In genomic region chr10:60446855-60447254, GRCh38 we compare ENCODE assay signal across 13 cellular contexts. TPM values are rescaled to one million over a fixed set of nuclear protein-coding genes. Genes with fewer than 3 reads are reported as not detected.
DNase-seq lines count a peak whose midpoint lies in the region; ATAC-seq, FAIRE-seq and TF ChIP-seq lines count a peak whose summit lies in the region.
"Had no signal": no experiment of that assay in that cellular context is flagged by ENCODE, and none has a peak within 500 bp of the region (broad histone marks: within the 10 kb centered on the region; RNA-seq: fewer than 3 reads in every experiment).

No MANE protein-coding gene starts in this region.

- FAIRE-seq in small intestine (lab: Jason Lieb, UNC), result no peak
- FAIRE-seq: HTR-8/SVneo had no signal

- no peak for DNase-seq in activated CD4-positive, alpha-beta T cell treated with anti-CD3 and anti-CD28 coated beads for 36 hours
- DNase-seq in activated CD4-positive, alpha-beta T cell treated with anti-CD3 and anti-CD28 coated beads for 1 hour, result no peak
- DNase-seq in Panc1 (ENCODE audit: low read depth, low spot score) (no peak), small intestine (peak; percentile 29), vagina (ENCODE audit: extremely low spot score in 2 of 2) (no peak), amniotic stem cell (lab: John Stamatoyannopoulos, UW) (no peak)
- DNase-seq: activated CD4-positive, alpha-beta T cell treated with anti-CD3 and anti-CD28 coated beads, Interleukin-2, amount 50 U/mL, for 1 hour; GOT3; NCI-H526 treated with DMSO at 0.1 percent for 48 hours had no signal

- no peak overlapping the region for H3K4me3 Mint-ChIP-seq in activated CD4-positive, alpha-beta T cell treated with anti-CD3 and anti-CD28 coated beads for 36 hours

- no peaks in the 10 kb centered on the region for H3K9me3 ChIP-seq in Panc1 (ENCODE audit: control insufficient read depth, insufficient read depth, low read depth, low read length)
- no peaks in the 10 kb centered on the region for H3K9me3 ChIP-seq in small intestine (ENCODE audit: control insufficient read depth, low read depth)
- no peaks in the 10 kb centered on the region for H3K9me3 ChIP-seq in vagina

- H3K27ac Mint-ChIP-seq in activated CD4-positive, alpha-beta T cell treated with anti-CD3 and anti-CD28 coated beads for 36 hours, result peak overlapping the region; percentile 68

- POLR2A ChIA-PET in activated CD4-positive, alpha-beta T cell treated with anti-CD3 and anti-CD28 coated beads for 36 hours (lab: Charles Lee), result interaction anchor here (1.6 kb wide), 1 partner anchor 331 kb away, joined by 3 read pairs; the partner anchor contains the start of gene CDK1
- POLR2A ChIA-PET in Panc1 (lab: Charles Lee), result no interaction called here

- no peaks in the 10 kb centered on the region for H3K36me3 ChIP-seq in Panc1 (ENCODE audit: control insufficient read depth, insufficient read depth, low read length)
- H3K36me3 ChIP-seq in small intestine (ENCODE audit: control insufficient read depth in 2 of 2, insufficient read depth in 2 of 2, low read length in 2 of 2), result no peaks in the 10 kb centered on the region
- H3K36me3 ChIP-seq in vagina, result no peaks in the 10 kb centered on the region
- H3K36me3 ChIP-seq: cardiac muscle cell had no signal

- peak overlapping the region; percentile 40; the same call in 1 of the 2 replicates for H3K27ac ChIP-seq in Panc1 (ENCODE audit: low read length)
- H3K27ac ChIP-seq in small intestine (ENCODE audit: low read depth in 1 of 2, low read length in 1 of 2), result no peak overlapping the region
- H3K27ac ChIP-seq in vagina, result no peak overlapping the region
- H3K27ac ChIP-seq: cardiac muscle cell had no signal

- no peak for TF ChIP-seq POLR2A in vagina (IDR thresholded peaks at IDR 0.05)

- ATAC-seq in activated CD4-positive, alpha-beta T cell treated with anti-CD3 and anti-CD28 coated beads for 36 hours, result peak; percentile 81
- ATAC-seq in Panc1 (no peak), esophagus mucosa (peak; percentile 89), GM21390 (IDR thresholded peaks at IDR 0.05; ENCODE audit: unreplicated experiment) (no peak)

- peaks cover 24% of the 10 kb centered on the region for H3K4me1 Mint-ChIP-seq in activated CD4-positive, alpha-beta T cell treated with anti-CD3 and anti-CD28 coated beads for 36 hours

- H3K4me1 ChIP-seq in Panc1 (ENCODE audit: control insufficient read depth, insufficient read depth, low read length) (peaks cover 13% of the 10 kb centered on the region), small intestine (ENCODE audit: control insufficient read depth in 2 of 2, insufficient read depth in 1 of 2, low read depth in 1 of 2, low read length in 1 of 2) (no peaks in the 10 kb centered on the region), vagina (peaks cover 20% of the 10 kb centered on the region)

- TF ChIP-seq CTCF in Panc1 (IDR thresholded peaks at IDR 0.05), result no peak
- TF ChIP-seq CTCF in vagina (IDR thresholded peaks at IDR 0.05), result no peak

- H3K4me3 ChIP-seq in Panc1 (ENCODE audit: low read depth in 2 of 2, low read length in 2 of 2) (no peak overlapping the region), small intestine (ENCODE audit: low read depth in 1 of 2, low read length in 2 of 2) (no peak overlapping the region), vagina (no peak overlapping the region)
- H3K4me3 ChIP-seq: cardiac muscle cell had no signal

- peaks cover 2% of the 10 kb centered on the region for H3K36me3 Mint-ChIP-seq in activated CD4-positive, alpha-beta T cell treated with anti-CD3 and anti-CD28 coated beads for 36 hours (ENCODE audit: low read depth)

- 33 to 46% (median 35%) methylated on average over 3 of the region's 3 CpGs for WGBS in small intestine, 3 donors

- no peaks in the 10 kb centered on the region for H3K9me3 Mint-ChIP-seq in activated CD4-positive, alpha-beta T cell treated with anti-CD3 and anti-CD28 coated beads for 36 hours (ENCODE audit: low read depth)

- CTCF ChIA-PET in activated CD4-positive, alpha-beta T cell treated with anti-CD3 and anti-CD28 coated beads for 36 hours (lab: Charles Lee), result interaction anchor here (1.0 to 4.7 kb wide), 4 partner anchors 32 to 370 kb away, joined by 3 to 91 read pairs (median 7); no protein-coding TSS in a partner anchor
- CTCF ChIA-PET in Panc1 (lab: Charles Lee), result no interaction called here

- BruUV-seq in Panc1 (replicated peaks; lab: Mats Ljungman, UMichigan), result no TSS peak

- no peaks in the 10 kb centered on the region for H3K27me3 Mint-ChIP-seq in activated CD4-positive, alpha-beta T cell treated with anti-CD3 and anti-CD28 coated beads for 36 hours

- intact Hi-C loops in activated CD4-positive, alpha-beta T cell treated with anti-CD3 and anti-CD28 coated beads for 36 hours (cut with DNase I, micrococcal nuclease), result no loop called here
- intact Hi-C loops in Panc1 (cut with micrococcal nuclease; ENCODE audit: unreplicated experiment) (loop anchor here (5.0 kb wide), 1 partner anchor 320 kb away; no protein-coding TSS in a partner anchor), vagina (cut with DNase I) (loop anchor here (10.0 kb wide), 1 partner anchor 198 kb away; no protein-coding TSS in a partner anchor)

- in situ Hi-C loops in Panc1 (cut with HindIII; ENCODE audit: low pct_unique_long_range_greater_than_20kb, low sequenced_read_pairs), result no loop called here

- H3K27me3 ChIP-seq in Panc1 (ENCODE audit: control insufficient read depth, insufficient read depth, low read length), result no peaks in the 10 kb centered on the region
- no peaks in the 10 kb centered on the region for H3K27me3 ChIP-seq in small intestine (ENCODE audit: control insufficient read depth in 2 of 2, insufficient read depth in 2 of 2, low read length in 2 of 2)
- no peaks in the 10 kb centered on the region for H3K27me3 ChIP-seq in vagina
- H3K27me3 ChIP-seq: cardiac muscle cell had no signal

RNA-seq across cellular contexts. Expression of gene ANK3, which starts 57.2 kb away (rescaled TPM):
- 10 to 100 TPM; 24.0 to 25.2 TPM for total RNA-seq in activated CD4-positive, alpha-beta T cell treated with anti-CD3 and anti-CD28 coated beads for 36 hours
- total RNA-seq in Panc1 (2021; ENCODE audit: unreplicated experiment), result 2.5 TPM
- 0.59 TPM for polyA plus RNA-seq in Panc1 (2012; ENCODE audit: insufficient read length)
- 39.1 TPM for total RNA-seq in esophagus mucosa
- 10 to 100 TPM in 2 of 3 donors, 1 to 10 TPM in 1; 9.9 to 37.6 (median 33.5) TPM for polyA plus RNA-seq in small intestine
- 65.3 TPM for total RNA-seq in vagina

Comparison
In these comparisons a context has a peak if more than half of its experiments do, and no peak if none do; other contexts are left out.
1. ATAC-seq: peak in activated CD4-positive, alpha-beta T cell treated with anti-CD3 and anti-CD28 coated beads for 36 hours (single experiment) and esophagus mucosa (single experiment); none in Panc1 (single experiment) and GM21390 (single experiment).
2. intact Hi-C loops: an anchor here in Panc1 (5.0 kb wide) and vagina (10.0 kb wide); none called in activated CD4-positive, alpha-beta T cell treated with anti-CD3 and anti-CD28 coated beads for 36 hours.